In the genomic region with DNA sequence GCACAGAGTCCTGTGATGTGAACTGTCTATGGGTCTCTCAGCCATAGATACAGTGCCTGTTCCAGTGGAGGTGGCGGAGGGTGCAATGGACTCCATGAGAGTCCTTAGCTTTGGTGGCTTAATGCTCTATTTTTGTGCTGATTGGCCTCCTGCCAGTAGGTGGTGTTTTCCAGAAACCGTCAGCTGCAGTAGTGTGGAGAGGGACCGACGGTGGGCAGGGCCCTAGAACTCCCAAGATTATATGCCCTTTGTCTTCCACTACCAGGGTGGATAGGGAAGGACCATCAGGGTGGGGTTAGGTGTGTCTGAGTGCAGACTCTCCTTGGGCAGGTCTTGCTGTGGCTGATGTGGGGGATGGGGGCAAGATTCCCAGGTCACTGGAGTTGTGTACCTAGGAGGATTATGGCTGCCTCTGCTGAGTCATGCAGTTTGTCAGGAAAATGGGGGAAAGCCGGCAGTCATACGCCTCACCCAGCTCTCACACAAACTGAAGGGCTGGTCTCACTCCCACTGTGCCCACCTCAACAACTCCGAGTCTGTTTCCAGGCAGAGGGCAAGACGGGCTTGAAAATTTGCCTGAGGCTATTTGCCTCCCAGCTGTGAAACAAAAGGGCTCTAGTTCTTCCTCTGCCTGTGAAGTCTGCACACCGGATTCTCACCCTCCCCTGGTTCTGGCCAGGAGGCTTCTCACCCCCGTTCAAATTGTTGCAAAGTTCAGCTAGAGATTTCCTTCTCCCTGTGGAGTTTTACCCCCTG, we compare ENCODE assay signal across 14 cellular contexts. TPM values are rescaled to one million over a fixed set of nuclear protein-coding genes. Genes with fewer than 3 reads are reported as not detected.
DNase-seq lines count a peak whose midpoint lies in the region; ATAC-seq and TF ChIP-seq lines count a peak whose summit lies in the region.
"Had no signal": no experiment of that assay in that cellular context is flagged by ENCODE, and none has a peak within 500 bp of the region (broad histone marks: within the 10 kb centered on the region; RNA-seq: fewer than 3 reads in every experiment).

No MANE protein-coding gene starts in this region.

- H3K9ac ChIP-seq in Loucy (ENCODE audit: low read depth, low read length, poor library complexity, severe bottlenecking), result no peak overlapping the region
- H3K9ac ChIP-seq in neural progenitor cell, result no peak overlapping the region

- no peak overlapping the region for H2AFZ ChIP-seq in Loucy (ENCODE audit: low read length)
- H2AFZ ChIP-seq in neural progenitor cell (replicated peaks), result peak overlapping the region; percentile 68

- H3K4me3 Mint-ChIP-seq in WTC11, result no peak overlapping the region
- no peak overlapping the region for H3K4me3 Mint-ChIP-seq in neural progenitor cell
- no peak overlapping the region for H3K4me3 Mint-ChIP-seq in effector memory CD8-positive, alpha-beta T cell
- H3K4me3 Mint-ChIP-seq in activated naive CD4-positive, alpha-beta T cell treated with anti-CD3 and anti-CD28 coated beads for 36 hours, result no peak overlapping the region
- H3K4me3 Mint-ChIP-seq: CD4-positive, alpha-beta memory T cell; T-cell had no signal

- no peak overlapping the region for H3K27ac ChIP-seq in neural progenitor cell
- H3K27ac ChIP-seq: RWPE1, SJSA1 had no signal

- POLR2A ChIA-PET in WTC11 (lab: Charles Lee), result no interaction called here

- H3K36me3 Mint-ChIP-seq in WTC11 (peaks cover 54% of the 10 kb centered on the region), neural progenitor cell (peaks cover 12% of the 10 kb centered on the region)
- H3K36me3 Mint-ChIP-seq in effector memory CD8-positive, alpha-beta T cell (ENCODE audit: insufficient read depth), result no peaks in the 10 kb centered on the region
- H3K36me3 Mint-ChIP-seq in activated naive CD4-positive, alpha-beta T cell treated with anti-CD3 and anti-CD28 coated beads for 36 hours (ENCODE audit: low read depth), result peaks cover 2% of the 10 kb centered on the region

- no peak overlapping the region for H3K4me2 ChIP-seq in Loucy (ENCODE audit: low read depth, low read length, poor library complexity, severe bottlenecking)
- H3K4me2 ChIP-seq in neural progenitor cell, result no peak overlapping the region

- H3K4me3 ChIP-seq in Loucy (ENCODE audit: low read length, poor library complexity, severe bottlenecking), result no peak overlapping the region
- H3K4me3 ChIP-seq in neural progenitor cell, result no peak overlapping the region
- H3K4me3 ChIP-seq: SJSA1 had no signal

- H3K9me3 Mint-ChIP-seq in WTC11 (peaks cover 47% of the 10 kb centered on the region), neural progenitor cell (peaks cover 37% of the 10 kb centered on the region)
- H3K9me3 Mint-ChIP-seq in effector memory CD8-positive, alpha-beta T cell, result no peaks in the 10 kb centered on the region
- peaks cover 17% of the 10 kb centered on the region for H3K9me3 Mint-ChIP-seq in activated naive CD4-positive, alpha-beta T cell treated with anti-CD3 and anti-CD28 coated beads for 36 hours

- H3K79me2 ChIP-seq in Loucy (ENCODE audit: insufficient read depth, low read length) (no peaks in the 10 kb centered on the region), neural progenitor cell (ENCODE audit: low read depth) (no peaks in the 10 kb centered on the region)

- intact Hi-C loops in activated naive CD4-positive, alpha-beta T cell treated with anti-CD3 and anti-CD28 coated beads for 36 hours (cut with micrococcal nuclease), result no loop called here

- ATAC-seq in WTC11 (peak; percentile 41; the same call in 1 of the 2 replicates), HG02840 (IDR thresholded peaks at IDR 0.05; ENCODE audit: low FRiP score, unreplicated experiment) (no peak)
- ATAC-seq in effector memory CD8-positive, alpha-beta T cell (replicated peaks), result no peak
- ATAC-seq: T-cell had no signal

- H3K27me3 ChIP-seq in Loucy (ENCODE audit: insufficient read depth, low read length, poor library complexity, severe bottlenecking) (no peaks in the 10 kb centered on the region), neural progenitor cell (no peaks in the 10 kb centered on the region)
- H3K27me3 ChIP-seq: SJSA1 had no signal

- H3K9me3 ChIP-seq in Loucy (ENCODE audit: insufficient read depth, low read depth, low read length), result no peaks in the 10 kb centered on the region
- H3K9me3 ChIP-seq in neural progenitor cell (ENCODE audit: low read depth), result peaks cover 16% of the 10 kb centered on the region
- H3K9me3 ChIP-seq: SJSA1 had no signal

- no peaks in the 10 kb centered on the region for H3K9me2 ChIP-seq in Loucy (replicated peaks; ENCODE audit: low read depth, low read length)

- H3F3A ChIP-seq in Loucy (ENCODE audit: low read depth) (no peaks in the 10 kb centered on the region), neural progenitor cell (ENCODE audit: low read depth) (no peaks in the 10 kb centered on the region)

- H3K4me1 ChIP-seq in Loucy (ENCODE audit: insufficient read depth, low read length, poor library complexity, severe bottlenecking) (no peaks in the 10 kb centered on the region), neural progenitor cell (no peaks in the 10 kb centered on the region)
- H3K4me1 ChIP-seq: SJSA1 had no signal

- peaks cover 8% of the 10 kb centered on the region; the same call in 1 of the 2 replicates for H3K27me3 Mint-ChIP-seq in WTC11 (ENCODE audit: low read depth)
- no peaks in the 10 kb centered on the region for H3K27me3 Mint-ChIP-seq in neural progenitor cell (ENCODE audit: insufficient read depth, low read depth)
- H3K27me3 Mint-ChIP-seq in effector memory CD8-positive, alpha-beta T cell, result peaks cover 75 to 82% of the 10 kb centered on the region in 2 donors
- no peaks in the 10 kb centered on the region for H3K27me3 Mint-ChIP-seq in activated naive CD4-positive, alpha-beta T cell treated with anti-CD3 and anti-CD28 coated beads for 36 hours (ENCODE audit: low read depth)

- TF ChIP-seq CTCF in Loucy (conservative IDR thresholded peaks at IDR 0.05; ENCODE audit: low read length) (peak; percentile 15; the same call in 1 of the 2 replicates), WTC11 (IDR thresholded peaks at IDR 0.05) (no peak), neural progenitor cell (IDR thresholded peaks at IDR 0.05) (no peak)

- CTCF ChIA-PET in WTC11 (lab: Charles Lee), result interaction anchor here (1.5 to 1.6 kb wide), 2 partner anchors 17 to 108 kb away, joined by 4 read pairs; no protein-coding TSS in a partner anchor
- CTCF ChIA-PET in activated naive CD4-positive, alpha-beta T cell treated with anti-CD3 and anti-CD28 coated beads for 36 hours (lab: Charles Lee), result no interaction called here

- DNase-seq in ELF-1 (ENCODE audit: low read depth, low spot score), result peak; percentile 85
- no peak for DNase-seq in WTC11 (ENCODE audit: low spot score)
- no peak for DNase-seq in neural progenitor cell (ENCODE audit: low spot score)
- no peak for DNase-seq in effector memory CD8-positive, alpha-beta T cell
- DNase-seq in activated naive CD4-positive, alpha-beta T cell treated with anti-CD3 and anti-CD28 coated beads for 36 hours, result no peak
- DNase-seq: ACHN; CD4-positive, alpha-beta memory T cell; NCI-H1092; NCI-H187; T-cell had no signal

- no peaks in the 10 kb centered on the region for H4K20me1 ChIP-seq in Loucy (ENCODE audit: insufficient read depth, low read length, poor library complexity, severe bottlenecking)
- no peaks in the 10 kb centered on the region for H4K20me1 ChIP-seq in neural progenitor cell (ENCODE audit: low read depth)

- H3K4me1 Mint-ChIP-seq in WTC11 (peaks cover 9% of the 10 kb centered on the region), neural progenitor cell (no peaks in the 10 kb centered on the region)
- H3K4me1 Mint-ChIP-seq in effector memory CD8-positive, alpha-beta T cell (ENCODE audit: low read depth in 2 of 2), result no peaks in the 10 kb centered on the region
- no peaks in the 10 kb centered on the region for H3K4me1 Mint-ChIP-seq in activated naive CD4-positive, alpha-beta T cell treated with anti-CD3 and anti-CD28 coated beads for 36 hours (ENCODE audit: low read depth)
- H3K4me1 Mint-ChIP-seq: CD4-positive, alpha-beta memory T cell; T-cell had no signal

- H3K36me3 ChIP-seq in Loucy (ENCODE audit: insufficient read depth, low read length), result no peaks in the 10 kb centered on the region
- peaks cover 4% of the 10 kb centered on the region for H3K36me3 ChIP-seq in neural progenitor cell
- H3K36me3 ChIP-seq: SJSA1 had no signal

- H3K27ac Mint-ChIP-seq in WTC11 (no peak overlapping the region), neural progenitor cell (no peak overlapping the region)
- no peak overlapping the region for H3K27ac Mint-ChIP-seq in effector memory CD8-positive, alpha-beta T cell
- H3K27ac Mint-ChIP-seq in activated naive CD4-positive, alpha-beta T cell treated with anti-CD3 and anti-CD28 coated beads for 36 hours, result no peak overlapping the region
- H3K27ac Mint-ChIP-seq: CD4-positive, alpha-beta memory T cell had no signal

TF ChIP-seq in WTC11, 78 proteins besides CTCF, POLR2A, EP300 and RAD21:
- no peak for TF ChIP-seq ZNF138 (CRISPR knock-in tag; conservative IDR thresholded peaks at IDR 0.05)
- no peak for TF ChIP-seq TCF7 (CRISPR knock-in tag; IDR thresholded peaks at IDR 0.05; ENCODE audit: low read depth)

RNA-seq across cellular contexts. Expression of a gene that starts 24.9 kb away (rescaled TPM):
- 30.7 to 36.9 TPM (median 30.7 TPM) in 3 replicates for total RNA-seq in WTC11 (2021)
- total RNA-seq in neural progenitor cell (ENCODE audit: low replicate concordance), result 79.1 and 99.1 TPM in 2 replicates
- total RNA-seq in activated naive CD4-positive, alpha-beta T cell treated with anti-CD3 and anti-CD28 coated beads for 36 hours, result 10 to 100 TPM; 19.1 to 22.2 TPM
